10 cellular contexts compared by ENCODE assay signal in genomic region chr6:35757461-35758123, GRCh38. TPM values are rescaled to one million over a fixed set of nuclear protein-coding genes. Genes with fewer than 3 reads are reported as not detected.
DNase-seq lines count a peak whose midpoint lies in the region; ATAC-seq, FAIRE-seq and TF ChIP-seq lines count a peak whose summit lies in the region.
"Had no signal": no experiment of that assay in that cellular context is flagged by ENCODE, and none has a peak within 500 bp of the region (broad histone marks: within the 10 kb centered on the region; RNA-seq: fewer than 3 reads in every experiment).

No MANE protein-coding gene starts in this region.

- H3K9me2 ChIP-seq in PC-9 (ENCODE audit: insufficient read depth), result no peaks in the 10 kb centered on the region

- TF ChIP-seq CTCF in PC-9 (conservative IDR thresholded peaks at IDR 0.05) (peak; percentile 48; the same call in 1 of the 2 replicates), fibroblast of pulmonary artery (IDR thresholded peaks at IDR 0.05; ENCODE audit: low read length, missing control alignments) (peak; percentile 73), sigmoid colon (IDR thresholded peaks at IDR 0.05) (no peak)

- ATAC-seq in HG03571 (IDR thresholded peaks at IDR 0.05; ENCODE audit: unreplicated experiment) (no peak), HG02970 (IDR thresholded peaks at IDR 0.05; ENCODE audit: low FRiP score, unreplicated experiment) (no peak)

- POLR2A ChIA-PET in PC-9 (lab: Charles Lee; ENCODE audit: unreplicated experiment), result no interaction called here

- H3K4me2 ChIP-seq in PC-9, result no peak overlapping the region

- H3K4me3 ChIP-seq in PC-9 (no peak overlapping the region), fibroblast of pulmonary artery (replicated peaks; ENCODE audit: low read depth, low read length) (no peak overlapping the region), sigmoid colon (no peak overlapping the region)

- CTCF ChIA-PET in PC-9 (lab: Charles Lee), result interaction anchor here (0.7 kb wide), 1 partner anchor 24 kb away, joined by 7 read pairs; no protein-coding TSS in a partner anchor

- peaks cover 14% of the 10 kb centered on the region for H3F3A ChIP-seq in PC-9 (ENCODE audit: insufficient read depth, low read depth)

- FAIRE-seq in GM12891 (lab: Jason Lieb, UNC), result peak; percentile 75
- FAIRE-seq: TTC549 had no signal

- no peaks in the 10 kb centered on the region for H3K79me2 ChIP-seq in PC-9 (ENCODE audit: low read depth)

- no peak overlapping the region for H3K27ac ChIP-seq in PC-9
- no peak overlapping the region for H3K27ac ChIP-seq in sigmoid colon

- H3K36me3 ChIP-seq in PC-9 (ENCODE audit: low read depth) (no peaks in the 10 kb centered on the region), sigmoid colon (no peaks in the 10 kb centered on the region)

- peaks cover 13% of the 10 kb centered on the region for H3K4me1 ChIP-seq in PC-9 (replicated peaks; ENCODE audit: insufficient read depth)
- H3K4me1 ChIP-seq in sigmoid colon, result no peaks in the 10 kb centered on the region

- H3K9me3 ChIP-seq in PC-9 (ENCODE audit: insufficient read depth, low read depth) (no peaks in the 10 kb centered on the region), sigmoid colon (no peaks in the 10 kb centered on the region)

- DNase-seq in AG08395 (ENCODE audit: low spot score) (peak; percentile 45), GM12891 (ENCODE audit: insufficient read length, low spot score) (peak; percentile 49), PC-9 (no peak), fibroblast of pulmonary artery (ENCODE audit: low read depth) (peak; percentile 70), T-helper 9 cell (no peak), sigmoid colon (no peak)
- DNase-seq: stimulated activated naive B cell treated with anti-CD40 and anti-IgM and Interleukin-4, amounts not matched to agents 10 μg/mL and 1 μg/mL and 100 μg/mL, for 72 hours had no signal

- WGBS in sigmoid colon, 2 donors, result 60 to 67% methylated on average over 10 of the region's 10 CpGs

- BruUV-seq in PC-9 (replicated peaks; lab: Mats Ljungman, UMichigan), result no TSS peak

- TF ChIP-seq POLR2A in GM12891 (IDR thresholded peaks at IDR 0.05; ENCODE audit: low read depth, low read length) (no peak), sigmoid colon (IDR thresholded peaks at IDR 0.05) (no peak)

- intact Hi-C loops in PC-9 (cut with micrococcal nuclease; ENCODE audit: unreplicated experiment) (no loop called here), sigmoid colon (cut with DNase I) (no loop called here)

- TF ChIP-seq EP300 in sigmoid colon (IDR thresholded peaks at IDR 0.05), result no peak

- H4K20me1 ChIP-seq in PC-9 (ENCODE audit: insufficient read depth), result no peaks in the 10 kb centered on the region

- H3K27me3 ChIP-seq in PC-9 (ENCODE audit: insufficient read depth, low read depth), result no peaks in the 10 kb centered on the region
- peaks cover 0 to 40% (median 18%) of the 10 kb centered on the region in 3 donors for H3K27me3 ChIP-seq in sigmoid colon

- H2AFZ ChIP-seq in PC-9, result no peak overlapping the region

TF ChIP-seq in GM12891, 5 proteins besides CTCF, POLR2A, EP300 and RAD21:
- TF ChIP-seq TAF1 (IDR thresholded peaks at IDR 0.05; ENCODE audit: low read depth, low read length) (no peak), SPI1 (IDR thresholded peaks at IDR 0.05; ENCODE audit: low read depth, low read length) (0 out of 2 replicates have a peak, but pooled peaks have one; percentile 32)

RNA-seq across cellular contexts. Expression of gene CLPSL2, which starts 18.8 kb away (rescaled TPM):
- not detected for polyA plus RNA-seq in GM12891 (2012; ENCODE audit: low read depth, missing spikeins)
- total RNA-seq in PC-9 (2021) (0.76 TPM in 1 of 2 replicates, not detected in the other), sigmoid colon (not detected)
- not detected for polyA plus RNA-seq in sigmoid colon

RNA-seq across cellular contexts. Expression of gene ARMC12, which starts 20.8 kb away (rescaled TPM):
- 0.83 TPM for polyA plus RNA-seq in GM12891 (2012; ENCODE audit: low read depth, missing spikeins)
- total RNA-seq in PC-9 (2021) (0.35 and 0.57 TPM in 2 replicates), sigmoid colon (1 to 10 TPM in 2 of 4 donors, under 1 TPM in 1, not detected in 1; 0.49 to 5.0 (median 1.1) TPM)
- under 1 TPM in 1 of 3 donors, not detected in 2; 0.66 TPM for polyA plus RNA-seq in sigmoid colon

RNA-seq across cellular contexts. Expression of gene CLPSL1, which starts 23.2 kb away (rescaled TPM):
- not detected for polyA plus RNA-seq in GM12891 (2012; ENCODE audit: low read depth, missing spikeins)
- total RNA-seq in PC-9 (2021) (not detected in 2 replicates), sigmoid colon (not detected)
- not detected for polyA plus RNA-seq in sigmoid colon

RNA-seq across cellular contexts. Expression of gene CLPS, which starts 39.5 kb away (rescaled TPM):
- polyA plus RNA-seq in GM12891 (2012; ENCODE audit: low read depth, missing spikeins), result not detected
- total RNA-seq in PC-9 (2021) (not detected in 2 replicates), sigmoid colon (not detected)
- polyA plus RNA-seq in sigmoid colon, result 1 to 10 TPM in 1 of 3 donors, under 1 TPM in 1, not detected in 1; 0.38 to 4.8 TPM

RNA-seq across cellular contexts. Expression of gene LHFPL5, which starts 47.6 kb away (rescaled TPM):
- not detected for polyA plus RNA-seq in GM12891 (2012; ENCODE audit: low read depth, missing spikeins)
- 1.2 and 1.7 TPM in 2 replicates for total RNA-seq in PC-9 (2021)
- under 1 TPM in 1 of 4 donors, not detected in 3; 0.27 TPM for total RNA-seq in sigmoid colon
- polyA plus RNA-seq in sigmoid colon, result under 1 TPM in 2 of 3 donors, not detected in 1; 0.12 to 0.46 TPM

Comparison
In these comparisons a context has a peak if more than half of its experiments do, and no peak if none do; other contexts are left out.
1. DNase-seq: peak in AG08395 (single experiment), GM12891 (single experiment) and fibroblast of pulmonary artery (single experiment); none in PC-9 (0 of 2), T-helper 9 cell (single experiment) and sigmoid colon (single experiment).
2. CTCF ChIP-seq: peak in PC-9 (single experiment) and fibroblast of pulmonary artery (single experiment); none in sigmoid colon (0 of 4).